8 cellular contexts compared by ENCODE assay signal in the genomic region with DNA sequence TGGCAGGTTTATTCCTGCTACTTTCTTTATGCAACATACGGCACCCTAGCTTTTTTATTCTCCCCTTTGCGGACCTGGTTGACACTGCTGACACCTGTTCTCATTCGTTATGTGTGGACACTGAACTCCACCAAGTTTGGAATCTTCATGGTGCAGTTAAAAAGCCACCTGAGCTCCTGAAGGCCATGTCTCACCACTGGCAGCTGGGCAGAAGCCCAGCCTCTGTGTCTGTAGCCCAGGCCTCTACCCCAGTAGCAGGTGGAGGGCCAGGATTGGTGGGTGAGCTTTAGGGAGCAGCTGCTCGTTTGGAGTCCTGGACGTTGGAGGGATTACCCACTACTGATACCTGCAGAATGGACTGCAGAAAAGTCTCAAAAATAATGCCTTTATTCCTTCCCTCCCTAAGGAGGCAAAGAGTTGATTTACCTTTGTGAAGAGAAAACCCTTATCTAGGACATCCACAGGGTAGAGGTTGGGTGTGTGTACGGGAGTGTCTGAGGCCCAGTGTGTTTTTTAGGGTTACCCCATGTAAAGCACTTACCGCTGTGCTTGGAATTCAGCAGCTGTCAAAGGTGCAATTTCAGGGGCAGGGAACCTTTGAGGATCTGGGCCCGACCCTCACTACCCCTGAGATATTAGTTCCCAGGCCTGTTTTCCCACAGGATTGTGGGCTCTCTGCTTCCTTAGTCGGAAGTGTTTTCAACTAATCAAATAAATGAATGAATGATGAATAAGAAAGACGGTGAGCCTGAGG. TPM values are rescaled to one million over a fixed set of nuclear protein-coding genes. Genes with fewer than 3 reads are reported as not detected.
DNase-seq lines count a peak whose midpoint lies in the region; ATAC-seq and TF ChIP-seq lines count a peak whose summit lies in the region.

No MANE protein-coding gene starts in this region.

- no peaks in the 10 kb centered on the region for H3K9me3 Mint-ChIP-seq in progenitor cell of endocrine pancreas (ENCODE audit: low read depth)

- H3K4me1 Mint-ChIP-seq in progenitor cell of endocrine pancreas (ENCODE audit: low read depth) = peaks cover 6% of the 10 kb centered on the region

- TF ChIP-seq CTCF in Peyer's patch (IDR thresholded peaks at IDR 0.05) = no peak
- no peak for TF ChIP-seq CTCF in esophagus squamous epithelium (IDR thresholded peaks at IDR 0.05)
- TF ChIP-seq CTCF in progenitor cell of endocrine pancreas (IDR thresholded peaks at IDR 0.05; ENCODE audit: unreplicated experiment) = no peak

- H3K27ac ChIP-seq in Peyer's patch (peak overlapping the region; percentile 90 to 99 (median 97)), esophagus squamous epithelium (peak overlapping the region; percentile 87 to 96 (median 95))

- H3K9me3 ChIP-seq in Peyer's patch (no peaks in the 10 kb centered on the region), esophagus squamous epithelium (no peaks in the 10 kb centered on the region)

- H3K27me3 Mint-ChIP-seq in progenitor cell of endocrine pancreas = no peaks in the 10 kb centered on the region

- no peak for DNase-seq in Peyer's patch
- no peak for DNase-seq in esophagus squamous epithelium (lab: John Stamatoyannopoulos, UW)
- DNase-seq in progenitor cell of endocrine pancreas (ENCODE audit: low spot score, unreplicated experiment) = no peak
- no peak for DNase-seq in RKO (ENCODE audit: low spot score)
- no peak for DNase-seq in DMS 273 treated with DMSO at 0.1 percent for 48 hours (lab: John Stamatoyannopoulos, UW)
- no peak for DNase-seq in NCI-H2081 (lab: John Stamatoyannopoulos, UW)

- H3K4me3 Mint-ChIP-seq in progenitor cell of endocrine pancreas (ENCODE audit: low read depth) = peak overlapping the region; percentile 84

- 57 to 60% methylated on average over 8 of the region's 10 CpGs for WGBS in esophagus squamous epithelium, 2 donors

- H3K4me1 ChIP-seq in Peyer's patch (peaks cover 0 to 12% (median 3%) of the 10 kb centered on the region in 4 donors), esophagus squamous epithelium (peaks cover 0 to 51% (median 14%) of the 10 kb centered on the region in 3 donors)

- H3K36me3 Mint-ChIP-seq in progenitor cell of endocrine pancreas (ENCODE audit: insufficient read depth) = peaks cover 4% of the 10 kb centered on the region

- intact Hi-C loops in esophagus squamous epithelium (cut with DNase I) = no loop called here

- H3K27me3 ChIP-seq in Peyer's patch = no peaks in the 10 kb centered on the region
- H3K27me3 ChIP-seq in esophagus squamous epithelium = no peaks in the 10 kb centered on the region

- H3K4me3 ChIP-seq in Peyer's patch (peak overlapping the region in 2 of 4 donors; percentile 71 to 84), esophagus squamous epithelium (peak overlapping the region in 3 of 4 donors; percentile 72 to 91 (median 85))

- TF ChIP-seq POLR2A in Peyer's patch (IDR thresholded peaks at IDR 0.05) = no peak
- TF ChIP-seq POLR2A in esophagus squamous epithelium (IDR thresholded peaks at IDR 0.05) = no peak

- H3K36me3 ChIP-seq in Peyer's patch = peaks cover 0 to 39% (median 0%) of the 10 kb centered on the region in 3 donors
- peaks cover 0 to 23% (median 0%) of the 10 kb centered on the region in 3 donors for H3K36me3 ChIP-seq in esophagus squamous epithelium

- peak; percentile 2 for ATAC-seq in GM18502 (IDR thresholded peaks at IDR 0.05; ENCODE audit: poor library complexity, unreplicated experiment)
- ATAC-seq in HG03342 (IDR thresholded peaks at IDR 0.05; ENCODE audit: unreplicated experiment) = no peak

- H3K27ac Mint-ChIP-seq in progenitor cell of endocrine pancreas = peak overlapping the region; percentile 96

RNA-seq across cellular contexts. Expression of a gene that starts 0.6 kb away (rescaled TPM):
- total RNA-seq in Peyer's patch = 10 to 100 TPM; 73.0 to 95.1 (median 83.5) TPM
- total RNA-seq in esophagus squamous epithelium = 10 to 100 TPM; 36.5 to 78.4 (median 71.5) TPM
- 43.2 and 44.1 TPM in 2 replicates for total RNA-seq in progenitor cell of endocrine pancreas

RNA-seq across cellular contexts. Expression of a gene that starts 36.2 kb away (rescaled TPM):
- total RNA-seq in Peyer's patch = not detected
- total RNA-seq in esophagus squamous epithelium = not detected
- total RNA-seq in progenitor cell of endocrine pancreas = not detected in 2 replicates

RNA-seq across cellular contexts. Expression of a gene that starts 51.2 kb away (rescaled TPM):
- total RNA-seq in Peyer's patch = 10 to 100 TPM; 43.3 to 87.5 (median 57.0) TPM
- total RNA-seq in esophagus squamous epithelium = 10 to 100 TPM; 15.8 to 49.2 (median 22.1) TPM
- total RNA-seq in progenitor cell of endocrine pancreas = 28.9 and 30.2 TPM in 2 replicates
